Comparison of ENCODE assay signal across 15 cellular contexts in the genomic region with DNA sequence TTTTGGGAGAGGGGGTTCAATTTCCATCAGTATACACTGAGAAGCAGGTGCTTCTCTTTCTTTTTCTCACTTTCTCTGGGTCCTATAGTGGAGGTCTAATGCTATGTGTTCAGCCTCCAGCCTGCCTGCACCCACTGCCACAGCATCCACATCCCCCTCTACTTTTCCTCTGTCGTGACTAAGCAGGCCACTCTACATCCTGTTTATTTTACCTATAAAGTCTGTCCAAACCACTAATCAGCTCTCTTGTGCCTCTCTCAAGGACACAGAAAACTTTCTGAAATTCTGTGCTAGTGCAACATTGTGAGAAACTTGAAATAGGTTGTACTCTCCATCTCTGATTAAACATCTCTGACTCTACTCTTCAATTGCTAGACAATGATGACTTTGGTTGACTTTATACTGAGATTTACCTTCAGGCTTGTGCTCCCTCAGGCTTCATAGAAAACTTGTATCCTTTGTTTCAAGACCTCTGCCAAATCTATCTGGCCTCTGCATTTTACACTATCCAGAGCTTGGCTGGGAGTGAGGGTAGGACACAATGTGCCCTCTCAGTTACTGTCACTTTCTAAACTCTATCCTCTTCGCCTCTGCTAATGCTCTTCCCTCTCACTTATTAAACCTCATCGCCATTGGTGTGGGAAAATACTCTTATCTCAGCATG. TPM values are rescaled to one million over a fixed set of nuclear protein-coding genes. Genes with fewer than 3 reads are reported as not detected.
A peak's percentile ranks its signal among the peaks of the same experiment; 100 is the strongest.
DNase-seq lines count a peak whose midpoint lies in the region; ATAC-seq and TF ChIP-seq lines count a peak whose summit lies in the region.
"Had no signal": no experiment of that assay in that cellular context is flagged by ENCODE, and none has a peak within 500 bp of the region (broad histone marks: within the 10 kb centered on the region; RNA-seq: fewer than 3 reads in every experiment).

No MANE protein-coding gene starts in this region.

- DNase-seq in EL, result peak; percentile 41
- DNase-seq in RPMI7951 (ENCODE audit: low read depth), result peak; percentile 69
- DNase-seq in left cardiac atrium, result no peak
- peak; percentile 33 for DNase-seq in renal cortical epithelial cell (ENCODE audit: low read depth)
- no peak for DNase-seq in tibial nerve (ENCODE audit: low spot score in 2 of 2)
- DNase-seq in GM13977 (ENCODE audit: low spot score), result no peak
- no peak for DNase-seq in COLO829 (ENCODE audit: low spot score)
- DNase-seq: activated CD4-positive, alpha-beta T cell treated with anti-CD3 and anti-CD28 coated beads for 36 hours; effector CD8-positive, alpha-beta T cell; gastrocnemius medialis; NCI-H146; NCI-H446 treated with DMSO at 0.1 percent for 48 hours; stimulated activated CD4-positive, alpha-beta T cell treated with anti-CD3 and anti-CD28 coated beads, Interleukin-2, amount 100 ng/mL, for 48 hours had no signal

- WGBS in tibial nerve, 2 donors, result 45 to 54% methylated on average over 3 of the region's 3 CpGs

- H3K9me3 ChIP-seq in tibial nerve, result no peaks in the 10 kb centered on the region
- H3K9me3 ChIP-seq: gastrocnemius medialis, prostate gland had no signal

- in situ Hi-C loops in GM13977 (cut with MboI; ENCODE audit: low pct_unique_long_range_greater_than_20kb, low sequenced_read_pairs, unreplicated experiment), result no loop called here

- peak overlapping the region in 2 of 4 donors; percentile 36 to 49 for H3K27ac ChIP-seq in tibial nerve
- H3K27ac ChIP-seq: prostate gland had no signal

- no peaks in the 10 kb centered on the region for H3K27me3 ChIP-seq in tibial nerve
- H3K27me3 ChIP-seq: gastrocnemius medialis had no signal

- peak in 1 of 2 donors; percentile 5 for TF ChIP-seq EP300 in tibial nerve (IDR thresholded peaks at IDR 0.05)

- intact Hi-C loops in left cardiac atrium (cut with DNase I), result no loop called here

- peak; percentile 81 to 86 for ATAC-seq in left cardiac atrium
- ATAC-seq in GM21381 (IDR thresholded peaks at IDR 0.05; ENCODE audit: unreplicated experiment), result no peak
- ATAC-seq: activated CD4-positive, alpha-beta T cell treated with anti-CD3 and anti-CD28 coated beads for 36 hours had no signal

- no peaks in the 10 kb centered on the region for H3K36me3 ChIP-seq in tibial nerve
- H3K36me3 ChIP-seq: gastrocnemius medialis, prostate gland had no signal

- TF ChIP-seq POLR2A in tibial nerve (IDR thresholded peaks at IDR 0.05), result no peak

- H3K4me1 ChIP-seq in tibial nerve, result peaks cover 0 to 33% (median 11%) of the 10 kb centered on the region in 4 donors
- H3K4me1 ChIP-seq: gastrocnemius medialis, prostate gland had no signal

- H3K4me3 ChIP-seq in tibial nerve, result no peak overlapping the region
- H3K4me3 ChIP-seq: gastrocnemius medialis, prostate gland had no signal

- no peak for TF ChIP-seq CTCF in tibial nerve (IDR thresholded peaks at IDR 0.05)
- no peak for TF ChIP-seq CTCF in GM13977 (IDR thresholded peaks at IDR 0.05; ENCODE audit: extremely low read depth, insufficient read depth, missing control alignments)

RNA-seq across cellular contexts. Expression of a gene that starts 28.0 kb away (rescaled TPM):
- 0.12 TPM in 1 of 2 replicates, not detected in the other for total RNA-seq in RPMI7951 (2014; rRNA removed; shearing (Covaris generic))
- total RNA-seq in left cardiac atrium (1 to 10 TPM in 1 of 2 donors, under 1 TPM in 1; 0.86 to 1.1 TPM), renal cortical epithelial cell (0.17 and 2.1 TPM in 2 replicates), tibial nerve (under 1 TPM in 3 of 4 donors, not detected in 1; 0.60 to 0.87 (median 0.84) TPM)
- total RNA-seq: activated CD4-positive, alpha-beta T cell treated with anti-CD3 and anti-CD28 coated beads for 36 hours; prostate gland had no signal

Comparison
In these comparisons a context has a peak if more than half of its experiments do, and no peak if none do; other contexts are left out.
1. DNase-seq: peak in EL (single experiment), RPMI7951 (single experiment) and renal cortical epithelial cell (single experiment); none in left cardiac atrium (single experiment), tibial nerve (0 of 2), GM13977 (single experiment) and COLO829 (single experiment).